In the genomic region with DNA sequence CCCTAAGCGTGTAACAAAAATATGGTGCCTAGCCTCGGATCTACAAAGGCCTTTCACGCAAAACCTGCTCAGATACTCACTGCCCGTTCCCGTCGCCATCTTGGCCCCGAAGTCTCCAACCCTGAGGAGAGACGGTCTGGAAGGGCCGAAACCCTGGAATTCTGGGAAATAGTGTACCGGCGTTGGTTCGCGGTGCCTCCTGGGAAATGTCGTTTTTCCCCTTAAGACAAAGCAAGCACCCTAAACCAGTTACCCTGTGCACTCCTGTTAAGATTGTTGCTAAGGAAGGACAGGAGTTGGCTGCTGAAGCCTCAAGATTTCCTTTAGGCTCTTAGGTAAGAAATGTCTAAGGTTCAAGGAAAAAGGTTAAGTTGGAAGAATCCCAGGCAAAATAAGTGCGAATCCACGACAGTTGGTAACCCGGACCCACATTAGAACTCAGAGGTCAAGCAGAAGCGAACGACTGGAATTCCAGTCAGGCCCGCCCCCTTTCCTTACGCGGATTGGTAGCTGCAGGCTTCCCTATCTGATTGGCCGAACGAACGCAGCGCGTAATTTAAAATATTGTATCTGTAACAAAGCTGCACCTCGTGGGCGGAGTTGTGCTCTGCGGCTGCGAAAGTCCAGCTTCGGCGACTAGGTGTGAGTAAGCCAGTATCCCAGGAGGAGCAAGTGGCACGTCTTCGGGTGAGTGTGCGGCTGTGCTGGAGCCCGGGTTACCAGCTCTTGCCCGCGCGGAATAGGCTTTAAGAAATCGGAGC, we compare ENCODE assay signal across 1 cellular context.
TF ChIP-seq lines count a peak whose summit lies in the region.

BRD8 (minus strand) TSS at position 115 of the 761 bp plus-strand sequence; CDS start at position 99, 16 bp downstream.
KIF20A (plus strand) TSS at position 597 of the 761 bp plus-strand sequence. CDS start 569 bp downstream, outside the sequence.

TF ChIP-seq in K562, 482 proteins besides CTCF, POLR2A, EP300 and RAD21 (continued from another document and continues in another):
- no peak for TF ChIP-seq ZNF318 (IDR thresholded peaks at IDR 0.05; ENCODE audit: borderline replicate concordance in 1 of 2, low read depth in 1 of 2)
- no peak for TF ChIP-seq CEBPB (tag; IDR thresholded peaks at IDR 0.05)
- no peak for TF ChIP-seq KDM4B (IDR thresholded peaks at IDR 0.05; ENCODE audit: borderline replicate concordance in 2 of 2, low read depth in 1 of 2)
- TF ChIP-seq FOXK1 (CRISPR knock-in tag; IDR thresholded peaks at IDR 0.05; ENCODE audit: borderline replicate concordance), result no peak
- no peak for TF ChIP-seq RAD51 (IDR thresholded peaks at IDR 0.05; ENCODE audit: borderline replicate concordance, low read depth)
- no peak for TF ChIP-seq NR4A1 (CRISPR knock-in tag; IDR thresholded peaks at IDR 0.05)
- TF ChIP-seq NR4A1 (tag; IDR thresholded peaks at IDR 0.05), result no peak
- TF ChIP-seq ARID3B (CRISPR knock-in tag; IDR thresholded peaks at IDR 0.05; ENCODE audit: borderline replicate concordance), result no peak
- TF ChIP-seq ZNF583 (CRISPR knock-in tag; IDR thresholded peaks at IDR 0.05), result no peak
- peak; percentile 99 for TF ChIP-seq SAP30 (IDR thresholded peaks at IDR 0.05; ENCODE audit: borderline replicate concordance, insufficient read depth, low read depth, low read length, poor library complexity, severe bottlenecking)
- peak; percentile 6; the same call in 1 of the 2 replicates for TF ChIP-seq CTBP1 (IDR thresholded peaks at IDR 0.05; ENCODE audit: borderline replicate concordance)
- TF ChIP-seq MED1 (CRISPR knock-in tag; IDR thresholded peaks at IDR 0.05; ENCODE audit: borderline replicate concordance), result no peak
- TF ChIP-seq BRF2 (IDR thresholded peaks at IDR 0.05; ENCODE audit: borderline replicate concordance, insufficient read depth, insufficient read length), result no peak
- TF ChIP-seq ASH1L (IDR thresholded peaks at IDR 0.05; ENCODE audit: borderline replicate concordance, low read depth, partially characterized antibody), result peak; percentile 70
- TF ChIP-seq SFPQ (IDR thresholded peaks at IDR 0.05; ENCODE audit: low read depth, low read length), result no peak
- TF ChIP-seq TAL1 (IDR thresholded peaks at IDR 0.05), result no peak
- TF ChIP-seq ZNF41 (CRISPR knock-in tag; conservative IDR thresholded peaks at IDR 0.05), result 0 out of 2 replicates have a peak, but pooled peaks have one; percentile 6
- TF ChIP-seq, protein P1, sequence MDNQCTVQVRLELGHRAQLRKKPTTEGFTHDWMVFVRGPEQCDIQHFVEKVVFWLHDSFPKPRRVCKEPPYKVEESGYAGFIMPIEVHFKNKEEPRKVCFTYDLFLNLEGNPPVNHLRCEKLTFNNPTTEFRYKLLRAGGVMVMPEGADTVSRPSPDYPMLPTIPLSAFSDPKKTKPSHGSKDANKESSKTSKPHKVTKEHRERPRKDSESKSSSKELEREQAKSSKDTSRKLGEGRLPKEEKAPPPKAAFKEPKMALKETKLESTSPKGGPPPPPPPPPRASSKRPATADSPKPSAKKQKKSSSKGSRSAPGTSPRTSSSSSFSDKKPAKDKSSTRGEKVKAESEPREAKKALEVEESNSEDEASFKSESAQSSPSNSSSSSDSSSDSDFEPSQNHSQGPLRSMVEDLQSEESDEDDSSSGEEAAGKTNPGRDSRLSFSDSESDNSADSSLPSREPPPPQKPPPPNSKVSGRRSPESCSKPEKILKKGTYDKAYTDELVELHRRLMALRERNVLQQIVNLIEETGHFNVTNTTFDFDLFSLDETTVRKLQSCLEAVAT (IDR thresholded peaks at IDR 0.05), result no peak; a peak in 1 of 4 replicates
- no peak for TF ChIP-seq ZNF197 (CRISPR knock-in tag; IDR thresholded peaks at IDR 0.05; ENCODE audit: low read depth)
- TF ChIP-seq, protein P2, sequence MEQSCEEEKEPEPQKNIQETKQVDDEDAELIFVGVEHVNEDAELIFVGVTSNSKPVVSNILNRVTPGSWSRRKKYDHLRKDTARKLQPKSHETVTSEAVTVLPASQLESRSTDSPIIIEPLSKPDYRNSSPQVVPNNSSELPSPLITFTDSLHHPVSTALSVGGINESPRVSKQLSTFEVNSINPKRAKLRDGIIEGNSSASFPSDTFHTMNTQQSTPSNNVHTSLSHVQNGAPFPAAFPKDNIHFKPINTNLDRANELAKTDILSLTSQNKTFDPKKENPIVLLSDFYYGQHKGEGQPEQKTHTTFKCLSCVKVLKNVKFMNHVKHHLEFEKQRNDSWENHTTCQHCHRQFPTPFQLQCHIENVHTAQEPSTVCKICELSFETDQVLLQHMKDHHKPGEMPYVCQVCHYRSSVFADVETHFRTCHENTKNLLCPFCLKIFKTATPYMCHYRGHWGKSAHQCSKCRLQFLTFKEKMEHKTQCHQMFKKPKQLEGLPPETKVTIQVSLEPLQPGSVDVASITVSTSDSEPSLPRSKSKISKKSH (CRISPR knock-in tag; IDR thresholded peaks at IDR 0.05), result no peak
- TF ChIP-seq, protein P3, sequence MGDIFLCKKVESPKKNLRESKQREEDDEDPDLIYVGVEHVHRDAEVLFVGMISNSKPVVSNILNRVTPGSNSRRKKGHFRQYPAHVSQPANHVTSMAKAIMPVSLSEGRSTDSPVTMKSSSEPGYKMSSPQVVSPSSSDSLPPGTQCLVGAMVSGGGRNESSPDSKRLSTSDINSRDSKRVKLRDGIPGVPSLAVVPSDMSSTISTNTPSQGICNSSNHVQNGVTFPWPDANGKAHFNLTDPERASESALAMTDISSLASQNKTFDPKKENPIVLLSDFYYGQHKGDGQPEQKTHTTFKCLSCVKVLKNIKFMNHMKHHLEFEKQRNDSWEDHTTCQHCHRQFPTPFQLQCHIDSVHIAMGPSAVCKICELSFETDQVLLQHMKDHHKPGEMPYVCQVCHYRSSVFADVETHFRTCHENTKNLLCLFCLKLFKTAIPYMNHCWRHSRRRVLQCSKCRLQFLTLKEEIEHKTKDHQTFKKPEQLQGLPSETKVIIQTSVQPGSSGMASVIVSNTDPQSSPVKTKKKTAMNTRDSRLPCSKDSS (IDR thresholded peaks at IDR 0.05; ENCODE audit: low read depth, partially characterized antibody), result no peak
- TF ChIP-seq ZNF224 (CRISPR knock-in tag; IDR thresholded peaks at IDR 0.05), result 0 out of 2 replicates have a peak, but pooled peaks have one; percentile 24
- TF ChIP-seq, protein P4, sequence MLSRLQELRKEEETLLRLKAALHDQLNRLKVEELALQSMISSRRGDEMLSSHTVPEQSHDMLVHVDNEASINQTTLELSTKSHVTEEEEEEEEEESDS (CRISPR knock-in tag; IDR thresholded peaks at IDR 0.05), result no peak
- TF ChIP-seq TSC22D4 (tag; IDR thresholded peaks at IDR 0.05), result no peak
- peak; percentile 89 for TF ChIP-seq POLR2G (IDR thresholded peaks at IDR 0.05; ENCODE audit: low read depth, low read length)
- TF ChIP-seq, protein P5, sequence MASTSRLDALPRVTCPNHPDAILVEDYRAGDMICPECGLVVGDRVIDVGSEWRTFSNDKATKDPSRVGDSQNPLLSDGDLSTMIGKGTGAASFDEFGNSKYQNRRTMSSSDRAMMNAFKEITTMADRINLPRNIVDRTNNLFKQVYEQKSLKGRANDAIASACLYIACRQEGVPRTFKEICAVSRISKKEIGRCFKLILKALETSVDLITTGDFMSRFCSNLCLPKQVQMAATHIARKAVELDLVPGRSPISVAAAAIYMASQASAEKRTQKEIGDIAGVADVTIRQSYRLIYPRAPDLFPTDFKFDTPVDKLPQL (IDR thresholded peaks at IDR 0.05; ENCODE audit: extremely low read depth, insufficient read length), result peak; percentile 37
- no peak for TF ChIP-seq ZNF3 (CRISPR knock-in tag; IDR thresholded peaks at IDR 0.05)
- TF ChIP-seq ZNF830 (CRISPR knock-in tag; IDR thresholded peaks at IDR 0.05), result no peak
- TF ChIP-seq HNRNPL (IDR thresholded peaks at IDR 0.05; ENCODE audit: low read depth, low read length), result no peak
- TF ChIP-seq NCOA1 (IDR thresholded peaks at IDR 0.05; ENCODE audit: low read depth), result 0 out of 2 replicates have a peak, but pooled peaks have one; percentile 32
- TF ChIP-seq, protein P6, sequence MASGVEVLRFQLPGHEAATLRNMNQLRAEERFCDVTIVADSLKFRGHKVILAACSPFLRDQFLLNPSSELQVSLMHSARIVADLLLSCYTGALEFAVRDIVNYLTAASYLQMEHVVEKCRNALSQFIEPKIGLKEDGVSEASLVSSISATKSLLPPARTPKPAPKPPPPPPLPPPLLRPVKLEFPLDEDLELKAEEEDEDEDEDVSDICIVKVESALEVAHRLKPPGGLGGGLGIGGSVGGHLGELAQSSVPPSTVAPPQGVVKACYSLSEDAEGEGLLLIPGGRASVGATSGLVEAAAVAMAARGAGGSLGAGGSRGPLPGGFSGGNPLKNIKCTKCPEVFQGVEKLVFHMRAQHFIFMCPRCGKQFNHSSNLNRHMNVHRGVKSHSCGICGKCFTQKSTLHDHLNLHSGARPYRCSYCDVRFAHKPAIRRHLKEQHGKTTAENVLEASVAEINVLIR (CRISPR knock-in tag; IDR thresholded peaks at IDR 0.05), result no peak
- peak; percentile 80 to 81 for TF ChIP-seq FOXK2 (conservative IDR thresholded peaks at IDR 0.05 in 1 of 2, IDR thresholded peaks at IDR 0.05 in 1 of 2; ENCODE audit: low read depth in 2 of 2)
